ENCODE assay signal across 17 cellular contexts in genomic region chr2:235270291-235270690, GRCh38.
DNase-seq lines count a peak whose midpoint lies in the region; ATAC-seq and TF ChIP-seq lines count a peak whose summit lies in the region.
"Had no signal": no experiment of that assay in that cellular context is flagged by ENCODE, and none has a peak within 500 bp of the region (broad histone marks: within the 10 kb centered on the region; RNA-seq: fewer than 3 reads in every experiment).

No MANE protein-coding gene starts in this region.

- no peaks in the 10 kb centered on the region for H3K9me3 Mint-ChIP-seq in natural killer cell treated with Interleukin-12 subunit alpha and Interleukin-12 subunit beta and Interleukin-15 and Interleukin-18, amount 100 ng/mL, for 72 hours
- peaks cover 0 to 2% of the 10 kb centered on the region in 2 donors for H3K9me3 Mint-ChIP-seq in natural killer cell
- H3K9me3 Mint-ChIP-seq: activated B cell treated with CpG ODN at 0.5 μM for 24 hours had no signal

- peaks cover 23 to 25% of the 10 kb centered on the region in 2 donors for H3K4me1 Mint-ChIP-seq in natural killer cell treated with Interleukin-12 subunit alpha and Interleukin-12 subunit beta and Interleukin-15 and Interleukin-18, amount 100 ng/mL, for 72 hours (ENCODE audit: low read depth in 2 of 2)
- H3K4me1 Mint-ChIP-seq in natural killer cell, result peaks cover 20 to 31% of the 10 kb centered on the region in 2 donors
- H3K4me1 Mint-ChIP-seq: activated B cell treated with CpG ODN at 0.5 μM for 24 hours; CD4-positive, CD25-positive, alpha-beta regulatory T cell; memory B cell had no signal

- no peak for TF ChIP-seq CTCF in natural killer cell (IDR thresholded peaks at IDR 0.05)

- peak overlapping the region in 1 of 2 donors; percentile 49 for H3K27ac Mint-ChIP-seq in natural killer cell treated with Interleukin-12 subunit alpha and Interleukin-12 subunit beta and Interleukin-15 and Interleukin-18, amount 100 ng/mL, for 72 hours
- H3K27ac Mint-ChIP-seq in natural killer cell, result no peak overlapping the region
- H3K27ac Mint-ChIP-seq: activated B cell treated with CpG ODN at 0.5 μM for 24 hours; CD4-positive, CD25-positive, alpha-beta regulatory T cell; endodermal cell; memory B cell had no signal

- peak overlapping the region; percentile 32 for H3K4me3 Mint-ChIP-seq in natural killer cell treated with Interleukin-12 subunit alpha and Interleukin-12 subunit beta and Interleukin-15 and Interleukin-18, amount 100 ng/mL, for 72 hours
- no peak overlapping the region for H3K4me3 Mint-ChIP-seq in natural killer cell
- H3K4me3 Mint-ChIP-seq: activated B cell treated with CpG ODN at 0.5 μM for 24 hours; CD4-positive, CD25-positive, alpha-beta regulatory T cell; endodermal cell; memory B cell had no signal

- no peak for DNase-seq in natural killer cell treated with Interleukin-12 subunit alpha and Interleukin-12 subunit beta and Interleukin-15 and Interleukin-18, amount 100 ng/mL, for 72 hours (ENCODE audit: low spot score)
- DNase-seq in natural killer cell (no peak), left colon (no peak), NAMALWA (ENCODE audit: low spot score) (no peak)
- no peak for DNase-seq in activated CD4-positive, CD25-positive, alpha-beta regulatory T cell (lab: John Stamatoyannopoulos, UW)
- DNase-seq: activated B cell treated with CpG ODN at 0.5 μM for 24 hours, aorta, endodermal cell, HCEC 1CT, islet precursor cell, NCI-H1092, transverse colon had no signal

- no peaks in the 10 kb centered on the region for H3K36me3 Mint-ChIP-seq in natural killer cell treated with Interleukin-12 subunit alpha and Interleukin-12 subunit beta and Interleukin-15 and Interleukin-18, amount 100 ng/mL, for 72 hours
- no peaks in the 10 kb centered on the region for H3K36me3 Mint-ChIP-seq in natural killer cell
- H3K36me3 Mint-ChIP-seq: CD4-positive, CD25-positive, alpha-beta regulatory T cell; memory B cell had no signal

- peaks cover 49 to 80% of the 10 kb centered on the region in 2 donors for H3K27me3 Mint-ChIP-seq in natural killer cell treated with Interleukin-12 subunit alpha and Interleukin-12 subunit beta and Interleukin-15 and Interleukin-18, amount 100 ng/mL, for 72 hours
- peaks cover 31 to 53% of the 10 kb centered on the region in 2 donors for H3K27me3 Mint-ChIP-seq in natural killer cell (ENCODE audit: low read depth in 2 of 2)

- intact Hi-C loops in natural killer cell (cut with micrococcal nuclease) (no loop called here), left colon (cut with DNase I, micrococcal nuclease) (no loop called here)

- peak in 1 of 2 donors; percentile 22 for ATAC-seq in natural killer cell treated with Interleukin-12 subunit alpha and Interleukin-12 subunit beta and Interleukin-15 and Interleukin-18, amount 100 ng/mL, for 72 hours
- ATAC-seq in natural killer cell (no peak), HG02852 (IDR thresholded peaks at IDR 0.05; ENCODE audit: unreplicated experiment) (peak; percentile 68), HG03571 (IDR thresholded peaks at IDR 0.05; ENCODE audit: unreplicated experiment) (peak; percentile 44), left colon (no peak), GM21576 (IDR thresholded peaks at IDR 0.05; ENCODE audit: unreplicated experiment) (no peak)

Comparison
In these comparisons a context has a peak if more than half of its experiments do, and no peak if none do; other contexts are left out.
1. ATAC-seq: peak in HG02852 (single experiment) and HG03571 (single experiment); none in natural killer cell (0 of 3), left colon (single experiment) and GM21576 (single experiment).